9 cellular contexts compared by ENCODE assay signal in the genomic region with DNA sequence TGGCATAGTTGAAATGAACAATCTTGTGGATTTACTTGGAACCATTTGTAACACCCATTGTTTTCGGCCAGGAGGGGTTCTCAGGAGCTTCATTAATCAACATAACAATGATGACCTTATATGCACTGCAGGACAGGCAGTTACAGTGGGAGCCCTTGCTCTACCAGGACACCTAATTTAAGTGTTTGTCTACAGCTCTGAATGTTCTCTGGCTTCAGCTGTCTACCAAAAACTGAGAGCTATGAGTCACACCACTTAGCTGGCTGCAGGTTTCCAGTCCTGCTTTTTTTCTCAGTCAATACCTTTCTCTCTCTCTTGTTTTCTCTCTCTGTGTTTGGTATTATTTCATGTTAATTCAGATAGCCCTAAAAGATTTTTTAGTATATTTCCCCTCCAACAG.
DNase-seq lines count a peak whose midpoint lies in the region; ATAC-seq and TF ChIP-seq lines count a peak whose summit lies in the region.
"Had no signal": no experiment of that assay in that cellular context is flagged by ENCODE, and none has a peak within 500 bp of the region (broad histone marks: within the 10 kb centered on the region; RNA-seq: fewer than 3 reads in every experiment).

No MANE protein-coding gene starts in this region.

- H3K36me3 ChIP-seq in brain microvascular endothelial cell (replicated peaks) (no peaks in the 10 kb centered on the region), prostate gland (no peaks in the 10 kb centered on the region)
- H3K36me3 ChIP-seq in effector memory CD4-positive, alpha-beta T cell (ENCODE audit: control insufficient read depth, insufficient read depth, low read length), result no peaks in the 10 kb centered on the region

- in situ Hi-C loops in brain microvascular endothelial cell (cut with HindIII; ENCODE audit: low pct_ligation_motif_present, low sequenced_read_pairs), result loop anchor here (10.0 to 25.0 kb wide), 2 partner anchors 98 to 246 kb away; no protein-coding TSS in a partner anchor

- WGBS in prostate gland, result 81% methylated on average over 1 of the region's 1 CpG

- H3K4me3 ChIP-seq in brain microvascular endothelial cell (ENCODE audit: low read depth, low read length), result no peak overlapping the region
- no peak overlapping the region for H3K4me3 ChIP-seq in prostate gland
- H3K4me3 ChIP-seq in effector memory CD4-positive, alpha-beta T cell (ENCODE audit: insufficient read depth, low read depth, low read length, poor library complexity, severe bottlenecking), result no peak overlapping the region
- H3K4me3 ChIP-seq: skin epidermis had no signal

- no peak for TF ChIP-seq POLR2A in prostate gland (IDR thresholded peaks at IDR 0.05)

- TF ChIP-seq CTCF in brain microvascular endothelial cell (IDR thresholded peaks at IDR 0.05; ENCODE audit: low read depth, low read length, missing control alignments), result no peak
- TF ChIP-seq CTCF in prostate gland (IDR thresholded peaks at IDR 0.05), result no peak

- H3K4me1 ChIP-seq in prostate gland (replicated peaks), result no peaks in the 10 kb centered on the region
- H3K4me1 ChIP-seq in effector memory CD4-positive, alpha-beta T cell (ENCODE audit: control insufficient read depth, insufficient read depth, low read length, poor library complexity, severe bottlenecking), result no peaks in the 10 kb centered on the region

- ATAC-seq in GM18858 (IDR thresholded peaks at IDR 0.05; ENCODE audit: unreplicated experiment), result peak; percentile 98
- peak; percentile 74 for ATAC-seq in HG03097 (IDR thresholded peaks at IDR 0.05; ENCODE audit: low FRiP score, unreplicated experiment)
- no peak for ATAC-seq in GM21737 (IDR thresholded peaks at IDR 0.05; ENCODE audit: unreplicated experiment)

- intact Hi-C loops in prostate gland (cut with DNase I), result loop anchor here (10.0 kb wide), 1 partner anchor 1458 kb away; the partner anchor contains the start of gene STK24

- no peaks in the 10 kb centered on the region for H3K9me3 ChIP-seq in prostate gland
- no peaks in the 10 kb centered on the region for H3K9me3 ChIP-seq in effector memory CD4-positive, alpha-beta T cell (ENCODE audit: control insufficient read depth, low read length)

- H3K27ac ChIP-seq in brain microvascular endothelial cell (no peak overlapping the region), prostate gland (peak overlapping the region; percentile 10 to 23)
- no peak overlapping the region for H3K27ac ChIP-seq in effector memory CD4-positive, alpha-beta T cell (ENCODE audit: insufficient read depth, low read length, poor library complexity, severe bottlenecking)

- H3K27me3 ChIP-seq in brain microvascular endothelial cell (replicated peaks) (no peaks in the 10 kb centered on the region), prostate gland (replicated peaks; ENCODE audit: insufficient read depth) (no peaks in the 10 kb centered on the region)
- no peaks in the 10 kb centered on the region for H3K27me3 ChIP-seq in effector memory CD4-positive, alpha-beta T cell (replicated peaks; ENCODE audit: control insufficient read depth, insufficient read depth, low read length, poor library complexity, severe bottlenecking)

- peak; percentile 50 for DNase-seq in brain microvascular endothelial cell
- DNase-seq in prostate gland (ENCODE audit: low spot score), result no peak
- no peak for DNase-seq in effector memory CD4-positive, alpha-beta T cell
- DNase-seq in stimulated activated CD4-positive, alpha-beta T cell treated with anti-CD3 and anti-CD28 coated beads, Interleukin-2, amount 100 ng/mL, for 48 hours, result no peak
- DNase-seq in NCI-H187 (lab: John Stamatoyannopoulos, UW), result no peak

Comparison
In these comparisons a context has a peak if more than half of its experiments do, and no peak if none do; other contexts are left out.
1. H3K27ac ChIP-seq: peak in prostate gland (2 of 2); none in brain microvascular endothelial cell (single experiment) and effector memory CD4-positive, alpha-beta T cell (single experiment).